Comparison of ENCODE assay signal across 1 cellular context in the genomic region with DNA sequence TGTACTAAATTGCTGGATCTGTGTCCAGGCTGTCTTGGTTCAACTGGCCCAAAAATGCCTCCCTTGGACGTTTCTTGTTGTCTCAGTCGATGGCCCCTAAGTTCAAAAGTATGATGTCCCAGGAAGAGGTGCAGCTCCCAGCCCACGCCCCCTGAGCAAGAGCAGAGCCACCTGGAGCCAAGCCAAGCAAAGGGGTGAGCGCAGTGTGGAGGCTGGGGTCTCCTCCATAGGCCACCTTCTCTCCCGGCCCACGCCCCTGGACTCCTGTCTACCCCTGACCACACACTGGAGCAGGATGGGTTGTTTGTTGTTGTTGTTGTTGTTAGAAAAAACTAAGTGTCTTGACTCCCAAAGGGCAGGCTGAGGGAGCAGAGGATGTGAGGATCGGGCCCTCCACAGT.
TF ChIP-seq lines count a peak whose summit lies in the region.

No MANE protein-coding gene starts in this region.

TF ChIP-seq in GM23338, 12 proteins besides CTCF, POLR2A, EP300 and RAD21 (continued from another document):
- TF ChIP-seq ZNF462 (CRISPR knock-in tag; IDR thresholded peaks at IDR 0.05): no peak
- TF ChIP-seq POLR2AphosphoS5 (IDR thresholded peaks at IDR 0.05; ENCODE audit: low read depth): no peak
- TF ChIP-seq ZNF114 (CRISPR knock-in tag; IDR thresholded peaks at IDR 0.05): no peak
- no peak for TF ChIP-seq STAT1 (IDR thresholded peaks at IDR 0.05; ENCODE audit: unreplicated experiment)
- TF ChIP-seq ZNF331 (CRISPR knock-in tag; IDR thresholded peaks at IDR 0.05; ENCODE audit: low read depth): no peak
- TF ChIP-seq EZH2phosphoT487 (IDR thresholded peaks at IDR 0.05; ENCODE audit: unreplicated experiment): no peak
- no peak for TF ChIP-seq JUNB (IDR thresholded peaks at IDR 0.05; ENCODE audit: unreplicated experiment)
- TF ChIP-seq REST (IDR thresholded peaks at IDR 0.05; ENCODE audit: unreplicated experiment): no peak
- TF ChIP-seq, protein P1, sequence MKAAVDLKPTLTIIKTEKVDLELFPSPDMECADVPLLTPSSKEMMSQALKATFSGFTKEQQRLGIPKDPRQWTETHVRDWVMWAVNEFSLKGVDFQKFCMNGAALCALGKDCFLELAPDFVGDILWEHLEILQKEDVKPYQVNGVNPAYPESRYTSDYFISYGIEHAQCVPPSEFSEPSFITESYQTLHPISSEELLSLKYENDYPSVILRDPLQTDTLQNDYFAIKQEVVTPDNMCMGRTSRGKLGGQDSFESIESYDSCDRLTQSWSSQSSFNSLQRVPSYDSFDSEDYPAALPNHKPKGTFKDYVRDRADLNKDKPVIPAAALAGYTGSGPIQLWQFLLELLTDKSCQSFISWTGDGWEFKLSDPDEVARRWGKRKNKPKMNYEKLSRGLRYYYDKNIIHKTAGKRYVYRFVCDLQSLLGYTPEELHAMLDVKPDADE (IDR thresholded peaks at IDR 0.05): no peak
- TF ChIP-seq CREB1 (CRISPR knock-in tag; IDR thresholded peaks at IDR 0.05; ENCODE audit: low read depth): no peak
- TF ChIP-seq NANOG (IDR thresholded peaks at IDR 0.05; ENCODE audit: borderline replicate concordance): no peak
